In the genomic region with DNA sequence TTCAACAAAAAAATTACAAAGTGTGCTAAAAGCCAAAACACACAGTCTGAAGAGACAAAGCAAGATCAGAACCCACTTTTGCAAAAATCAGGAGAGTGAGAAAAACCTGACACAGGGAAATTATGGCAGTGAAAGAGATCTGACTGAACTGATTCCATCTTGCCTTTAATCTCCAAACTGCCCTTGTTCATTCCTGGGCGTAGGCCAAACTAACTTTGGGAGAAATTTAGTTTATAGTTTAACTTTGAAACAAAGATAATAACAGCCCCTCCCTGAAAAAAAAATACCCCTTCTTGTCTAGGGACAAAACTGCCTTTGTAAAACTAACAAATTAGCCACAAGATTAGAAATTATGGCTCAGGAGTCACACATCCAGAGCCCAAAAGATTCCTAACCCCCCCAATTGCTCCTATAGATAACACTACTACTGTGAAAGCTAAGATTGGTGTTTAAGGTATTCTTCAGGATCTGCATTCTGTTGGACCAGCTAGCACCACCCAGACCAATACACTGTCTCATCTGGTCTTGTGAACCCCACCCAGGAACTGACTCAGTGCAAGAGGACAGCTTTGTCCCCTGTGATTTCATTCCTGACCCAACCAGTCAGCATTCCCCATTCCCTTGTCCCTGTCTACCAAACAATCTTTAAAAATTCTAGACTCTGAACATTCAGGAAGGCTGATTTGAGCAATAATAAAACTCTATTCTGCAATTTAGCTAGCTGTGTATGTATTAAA, we compare ENCODE assay signal across 20 cellular contexts.
A peak's percentile ranks its signal among the peaks of the same experiment; 100 is the strongest.
DNase-seq lines count a peak whose midpoint lies in the region; ATAC-seq and TF ChIP-seq lines count a peak whose summit lies in the region.
"Had no signal": no experiment of that assay in that cellular context is flagged by ENCODE, and none has a peak within 500 bp of the region (broad histone marks: within the 10 kb centered on the region; RNA-seq: fewer than 3 reads in every experiment).

No MANE protein-coding gene starts in this region.

- no peak overlapping the region for H3K4me3 Mint-ChIP-seq in stimulated activated naive B cell treated with anti-CD40 and anti-IgM and Interleukin-4, amounts not matched to agents 10 μg/mL and 1 μg/mL and 100 μg/mL, for 72 hours
- H3K4me3 Mint-ChIP-seq: CD4-positive, alpha-beta memory T cell; mesothelial cell of epicardium; neural crest cell had no signal

- DNase-seq in AG10803 (ENCODE audit: low read depth) (peak; percentile 63), HS-27A (ENCODE audit: low read depth) (peak; percentile 9), cardiac fibroblast (ENCODE audit: low read depth in 2 of 2) (peak; percentile 8 to 85), left colon (peak in 1 of 2 donors; percentile 32), DMS53 treated with DMSO at 0.1 percent for 48 hours (lab: John Stamatoyannopoulos, UW; ENCODE audit: unreplicated experiment) (no peak), cardiac septum (ENCODE audit: low spot score) (no peak), medulla oblongata (ENCODE audit: extremely low spot score) (no peak)
- DNase-seq in stimulated activated naive B cell treated with anti-CD40 and anti-IgM and Interleukin-4, amounts not matched to agents 10 μg/mL and 1 μg/mL and 100 μg/mL, for 72 hours = no peak
- DNase-seq: ACHN; caudate nucleus; CD4-positive, alpha-beta memory T cell; DND-41; Kasumi-1; NCI-H69; spleen; T-helper 9 cell had no signal

- peak; percentile 80 for ATAC-seq in left colon
- no peak for ATAC-seq in stimulated activated naive B cell treated with anti-CD40 and anti-IgM and Interleukin-4, amounts not matched to agents 10 μg/mL and 1 μg/mL and 100 μg/mL, for 72 hours (replicated peaks)
- ATAC-seq: activated CD4-positive, CD25-positive, alpha-beta regulatory T cell treated with anti-CD3 and anti-CD28 coated beads, Interleukin-2, amount 50 U/mL, for 24 hours had no signal

- TF ChIP-seq CTCF in AG10803 (conservative IDR thresholded peaks at IDR 0.05; ENCODE audit: low read length) = no peak
- no peak for TF ChIP-seq CTCF in cardiac fibroblast (IDR thresholded peaks at IDR 0.05; ENCODE audit: low read depth, low read length)

- H3K4me3 ChIP-seq in AG10803 (ENCODE audit: low read length) (no peak overlapping the region), cardiac fibroblast (replicated peaks in 1 of 2; ENCODE audit: low read depth in 2 of 2, low read length in 2 of 2) (no peak overlapping the region)
- H3K4me3 ChIP-seq: spleen, thoracic aorta had no signal

- no peaks in the 10 kb centered on the region for H3K4me1 Mint-ChIP-seq in stimulated activated naive B cell treated with anti-CD40 and anti-IgM and Interleukin-4, amounts not matched to agents 10 μg/mL and 1 μg/mL and 100 μg/mL, for 72 hours
- H3K4me1 Mint-ChIP-seq: CD4-positive, alpha-beta memory T cell had no signal

- intact Hi-C loops in left colon (cut with DNase I, micrococcal nuclease) = no loop called here
- intact Hi-C loops in cardiac septum (cut with DNase I) = no loop called here

- no peaks in the 10 kb centered on the region for H3K36me3 Mint-ChIP-seq in stimulated activated naive B cell treated with anti-CD40 and anti-IgM and Interleukin-4, amounts not matched to agents 10 μg/mL and 1 μg/mL and 100 μg/mL, for 72 hours
- H3K36me3 Mint-ChIP-seq: CD4-positive, alpha-beta memory T cell; mesothelial cell of epicardium had no signal

- peaks cover 0 to 3% of the 10 kb centered on the region in 2 donors for H3K27me3 Mint-ChIP-seq in stimulated activated naive B cell treated with anti-CD40 and anti-IgM and Interleukin-4, amounts not matched to agents 10 μg/mL and 1 μg/mL and 100 μg/mL, for 72 hours

- H3K27ac Mint-ChIP-seq in stimulated activated naive B cell treated with anti-CD40 and anti-IgM and Interleukin-4, amounts not matched to agents 10 μg/mL and 1 μg/mL and 100 μg/mL, for 72 hours = no peak overlapping the region
- H3K27ac Mint-ChIP-seq: CD4-positive, alpha-beta memory T cell had no signal

- H3K9me3 Mint-ChIP-seq in stimulated activated naive B cell treated with anti-CD40 and anti-IgM and Interleukin-4, amounts not matched to agents 10 μg/mL and 1 μg/mL and 100 μg/mL, for 72 hours = no peaks in the 10 kb centered on the region
- H3K9me3 Mint-ChIP-seq: neural crest cell had no signal

Comparison
In these comparisons a context has a peak if more than half of its experiments do, and no peak if none do; other contexts are left out.
1. DNase-seq: peak in AG10803 (single experiment), HS-27A (single experiment) and cardiac fibroblast (2 of 2); none in DMS53 treated with DMSO at 0.1 percent for 48 hours (single experiment), cardiac septum (single experiment), stimulated activated naive B cell treated with anti-CD40 and anti-IgM and Interleukin-4, amounts not matched to agents 10 μg/mL and 1 μg/mL and 100 μg/mL, for 72 hours (single experiment) and medulla oblongata (single experiment).